ENCODE assay signal across 28 cellular contexts in genomic region chr11:44226472-44226871, GRCh38.
"Had no signal": no experiment of that assay in that cellular context is flagged by ENCODE, and none has a peak within 500 bp of the region (broad histone marks: within the 10 kb centered on the region; RNA-seq: fewer than 3 reads in every experiment).

No MANE protein-coding gene starts in this region.

- H3K27ac Mint-ChIP-seq: activated CD4-positive, alpha-beta T cell treated with anti-CD3 and anti-CD28 coated beads for 36 hours; activated naive CD8-positive, alpha-beta T cell; immature natural killer cell; mesothelial cell of epicardium; stimulated activated effector memory CD8-positive, alpha-beta T cell treated with anti-CD3 and anti-CD28 coated beads, Interleukin-12 subunit alpha, Interleukin-12 subunit beta, amount 100 ng/mL, for 72 hours; stimulated activated naive CD8-positive, alpha-beta T cell treated with anti-CD3 and anti-CD28 coated beads, Interleukin-15, Interleukin-2, amounts not matched to agents 100 ng/mL and 50 ng/mL, for 24 hours had no signal

- FAIRE-seq: endothelial cell of umbilical vein, kidney, pancreas had no signal

- H3K27me3 Mint-ChIP-seq: activated CD4-positive, alpha-beta T cell treated with anti-CD3 and anti-CD28 coated beads for 36 hours; activated naive CD8-positive, alpha-beta T cell; naive thymus-derived CD4-positive, alpha-beta T cell; stimulated activated naive CD8-positive, alpha-beta T cell treated with anti-CD3 and anti-CD28 coated beads, Interleukin-15, Interleukin-2, amounts not matched to agents 100 ng/mL and 50 ng/mL, for 24 hours had no signal

- H3K27ac ChIP-seq: body of pancreas, pancreas, prostate gland, skin epidermis, thoracic aorta, uterus had no signal

- DNase-seq: activated CD4-positive, alpha-beta T cell treated with anti-CD3 and anti-CD28 coated beads for 36 hours; activated CD4-positive, CD25-positive, alpha-beta regulatory T cell; activated effector memory CD4-positive, alpha-beta T cell treated with Interleukin-2 at 50 U/mL for 16 hours; activated naive CD4-positive, alpha-beta T cell treated with Interleukin-2 at 50 U/mL for 16 hours; activated T-cell treated with anti-CD3 and anti-CD28 coated beads for 4 hours; body of pancreas; cortex of kidney; heart left ventricle; immature natural killer cell; kidney; left colon; naive thymus-derived CD4-positive, alpha-beta T cell; pancreas; retina; stimulated activated CD4-positive, alpha-beta T cell treated with anti-CD3 and anti-CD28 coated beads, Interleukin-12 subunit alpha, Interleukin-12 subunit beta, amount 100 ng/mL, for 4 hours; stimulated activated CD4-positive, alpha-beta T cell treated with anti-CD3 and anti-CD28 coated beads, Interleukin-4, amount 100 ng/mL, for 24 hours; trophoblast cell; uterus had no signal

- H3K4me3 Mint-ChIP-seq: activated CD4-positive, alpha-beta T cell treated with anti-CD3 and anti-CD28 coated beads for 36 hours; activated naive CD8-positive, alpha-beta T cell; immature natural killer cell; mesothelial cell of epicardium; neural crest cell; stimulated activated effector memory CD8-positive, alpha-beta T cell treated with anti-CD3 and anti-CD28 coated beads, Interleukin-12 subunit alpha, Interleukin-12 subunit beta, amount 100 ng/mL, for 72 hours; stimulated activated naive CD8-positive, alpha-beta T cell treated with anti-CD3 and anti-CD28 coated beads, Interleukin-15, Interleukin-2, amounts not matched to agents 100 ng/mL and 50 ng/mL, for 24 hours had no signal

- ATAC-seq: activated CD4-positive, alpha-beta T cell treated with anti-CD3 and anti-CD28 coated beads for 36 hours; body of pancreas; heart left ventricle; left colon; naive thymus-derived CD4-positive, alpha-beta T cell; pancreas; sciatic nerve; stimulated activated effector memory CD8-positive, alpha-beta T cell treated with anti-CD3 and anti-CD28 coated beads, Interleukin-12 subunit alpha, Interleukin-12 subunit beta, amount 100 ng/mL, for 72 hours had no signal

- H3K4me3 ChIP-seq: body of pancreas, heart left ventricle, pancreas, prostate gland, skin epidermis, thoracic aorta, uterus had no signal

- H3K4me1 Mint-ChIP-seq: activated CD4-positive, alpha-beta T cell treated with anti-CD3 and anti-CD28 coated beads for 36 hours; neural crest cell had no signal

- H3K9me3 Mint-ChIP-seq: immature natural killer cell; mesothelial cell of epicardium; naive thymus-derived CD4-positive, alpha-beta T cell; neural crest cell; stimulated activated effector memory CD8-positive, alpha-beta T cell treated with anti-CD3 and anti-CD28 coated beads, Interleukin-12 subunit alpha, Interleukin-12 subunit beta, amount 100 ng/mL, for 72 hours; stimulated activated naive CD8-positive, alpha-beta T cell treated with anti-CD3 and anti-CD28 coated beads, Interleukin-15, Interleukin-2, amounts not matched to agents 100 ng/mL and 50 ng/mL, for 24 hours had no signal

- H3K27me3 ChIP-seq: body of pancreas, heart left ventricle, pancreas, uterus had no signal

- H3K9me3 ChIP-seq: body of pancreas, heart left ventricle, pancreas, prostate gland, thoracic aorta, uterus had no signal

- H3K4me1 ChIP-seq: body of pancreas, pancreas, prostate gland, uterus had no signal

- H3K36me3 ChIP-seq: heart left ventricle, pancreas, prostate gland, thoracic aorta, uterus had no signal

- H3K36me3 Mint-ChIP-seq: mesothelial cell of epicardium had no signal
